In genomic region chr9:107489687-107490605, GRCh38 we compare ENCODE assay signal across 1 cellular context.
TF ChIP-seq lines count a peak whose summit lies in the region.

KLF4 (minus strand) TSS chr9:107489769; CDS start chr9:107489172, 597 bp downstream.

TF ChIP-seq in A549, 52 proteins besides CTCF, POLR2A, EP300 and RAD21 (continued from another document):
- TF ChIP-seq HEYL (CRISPR knock-in tag; IDR thresholded peaks at IDR 0.05), result no peak
- TF ChIP-seq MAFK (IDR thresholded peaks at IDR 0.05; ENCODE audit: partially characterized antibody), result no peak
- no peak for TF ChIP-seq HOXA7 (CRISPR knock-in tag; IDR thresholded peaks at IDR 0.05)
- TF ChIP-seq, protein P1, sequence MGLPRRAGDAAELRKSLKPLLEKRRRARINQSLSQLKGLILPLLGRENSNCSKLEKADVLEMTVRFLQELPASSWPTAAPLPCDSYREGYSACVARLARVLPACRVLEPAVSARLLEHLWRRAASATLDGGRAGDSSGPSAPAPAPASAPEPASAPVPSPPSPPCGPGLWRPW (IDR thresholded peaks at IDR 0.05), result no peak
- 0 out of 2 replicates have a peak, but pooled peaks have one; percentile 24 for TF ChIP-seq FOXS1 (CRISPR knock-in tag; IDR thresholded peaks at IDR 0.05)
- no peak for TF ChIP-seq REST (IDR thresholded peaks at IDR 0.05)
- TF ChIP-seq NR3C1 (IDR thresholded peaks at IDR 0.05), result no peak
- peak; percentile 50; the same call in 2 of the 3 replicates for TF ChIP-seq SMC3 (IDR thresholded peaks at IDR 0.05)
- TF ChIP-seq NFE2L2 (conservative IDR thresholded peaks at IDR 0.05; ENCODE audit: low read length), result no peak
- TF ChIP-seq CEBPB (IDR thresholded peaks at IDR 0.05), result no peak
- TF ChIP-seq FOSB (CRISPR knock-in tag; IDR thresholded peaks at IDR 0.05), result no peak
- TF ChIP-seq RCOR1 (IDR thresholded peaks at IDR 0.05; ENCODE audit: low read depth, low read length), result no peak
- no peak for TF ChIP-seq SREBF2 (IDR thresholded peaks at IDR 0.05)
- no peak for TF ChIP-seq ATOH8 (CRISPR knock-in tag; IDR thresholded peaks at IDR 0.05; ENCODE audit: low read depth)
- no peak for TF ChIP-seq CHD2 (IDR thresholded peaks at IDR 0.05; ENCODE audit: low read length, partially characterized antibody)
- peak; percentile 78; the same call in 1 of the 2 replicates for TF ChIP-seq PHF8 (IDR thresholded peaks at IDR 0.05; ENCODE audit: borderline replicate concordance, low read depth)
- TF ChIP-seq, protein P2, sequence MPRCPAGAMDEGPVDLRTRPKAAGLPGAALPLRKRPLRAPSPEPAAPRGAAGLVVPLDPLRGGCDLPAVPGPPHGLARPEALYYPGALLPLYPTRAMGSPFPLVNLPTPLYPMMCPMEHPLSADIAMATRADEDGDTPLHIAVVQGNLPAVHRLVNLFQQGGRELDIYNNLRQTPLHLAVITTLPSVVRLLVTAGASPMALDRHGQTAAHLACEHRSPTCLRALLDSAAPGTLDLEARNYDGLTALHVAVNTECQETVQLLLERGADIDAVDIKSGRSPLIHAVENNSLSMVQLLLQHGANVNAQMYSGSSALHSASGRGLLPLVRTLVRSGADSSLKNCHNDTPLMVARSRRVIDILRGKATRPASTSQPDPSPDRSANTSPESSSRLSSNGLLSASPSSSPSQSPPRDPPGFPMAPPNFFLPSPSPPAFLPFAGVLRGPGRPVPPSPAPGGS (IDR thresholded peaks at IDR 0.05), result peak; percentile 64; the same call in 2 of the 3 replicates
- 0 out of 2 replicates have a peak, but pooled peaks have one; percentile 27 for TF ChIP-seq HOXB13 (CRISPR knock-in tag; IDR thresholded peaks at IDR 0.05; ENCODE audit: low read depth)
- no peak for TF ChIP-seq ZC3H11A (IDR thresholded peaks at IDR 0.05)
- TF ChIP-seq JUN (IDR thresholded peaks at IDR 0.05), result peak; percentile 53 to 80; a peak in 3 of 5 replicates
- TF ChIP-seq, protein P3, sequence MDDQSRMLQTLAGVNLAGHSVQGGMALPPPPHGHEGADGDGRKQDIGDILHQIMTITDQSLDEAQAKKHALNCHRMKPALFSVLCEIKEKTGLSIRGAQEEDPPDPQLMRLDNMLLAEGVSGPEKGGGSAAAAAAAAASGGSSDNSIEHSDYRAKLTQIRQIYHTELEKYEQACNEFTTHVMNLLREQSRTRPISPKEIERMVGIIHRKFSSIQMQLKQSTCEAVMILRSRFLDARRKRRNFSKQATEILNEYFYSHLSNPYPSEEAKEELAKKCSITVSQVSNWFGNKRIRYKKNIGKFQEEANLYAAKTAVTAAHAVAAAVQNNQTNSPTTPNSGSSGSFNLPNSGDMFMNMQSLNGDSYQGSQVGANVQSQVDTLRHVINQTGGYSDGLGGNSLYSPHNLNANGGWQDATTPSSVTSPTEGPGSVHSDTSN (IDR thresholded peaks at IDR 0.05), result peak; percentile 30; the same call in 1 of the 2 replicates
- peak; percentile 88 for TF ChIP-seq MAX (IDR thresholded peaks at IDR 0.05)
- TF ChIP-seq EHF (CRISPR knock-in tag; IDR thresholded peaks at IDR 0.05), result no peak
- no peak for TF ChIP-seq MAZ (IDR thresholded peaks at IDR 0.05; ENCODE audit: borderline replicate concordance, low read depth, low read length)
